13 cellular contexts compared by ENCODE assay signal in the genomic region with DNA sequence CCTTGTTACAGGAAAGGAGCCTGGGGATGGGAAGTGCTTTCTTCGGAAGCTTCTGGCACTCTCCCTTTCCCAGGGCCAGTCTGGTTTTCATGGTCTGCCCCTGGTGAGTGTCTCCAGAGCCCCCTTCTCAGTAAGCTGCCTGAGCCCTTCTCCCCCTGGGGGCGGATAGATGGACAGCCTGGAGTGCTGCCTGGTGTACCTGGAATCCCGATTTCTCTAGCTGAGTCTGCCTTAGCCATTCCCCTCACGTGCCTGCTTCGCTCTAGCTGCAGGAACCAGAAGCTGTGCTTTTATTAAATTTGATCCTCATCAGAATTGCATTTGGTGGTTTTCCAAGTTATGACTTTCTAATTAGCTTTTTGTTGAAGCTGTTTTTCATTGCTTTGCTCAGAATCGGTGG.
A peak's percentile ranks its signal among the peaks of the same experiment; 100 is the strongest.
DNase-seq lines count a peak whose midpoint lies in the region; ATAC-seq, FAIRE-seq and TF ChIP-seq lines count a peak whose summit lies in the region.
"Had no signal": no experiment of that assay in that cellular context is flagged by ENCODE, and none has a peak within 500 bp of the region (broad histone marks: within the 10 kb centered on the region; RNA-seq: fewer than 3 reads in every experiment).

No MANE protein-coding gene starts in this region.

- intact Hi-C loops in activated T-helper 2 cell treated with anti-CD3 and anti-CD28 coated beads, Interferon-gamma antibody, Interleukin-2, Interleukin-4, amounts not matched to agents 10 μg/mL and 5 μg/mL and 100 μg/mL, durations not matched to agents 14 hours and 24 hours and 36 hours (cut with micrococcal nuclease), result loop anchor here (5.0 kb wide), 1 partner anchor 343 kb away; no protein-coding TSS in a partner anchor

- no peak overlapping the region for H3K4me3 Mint-ChIP-seq in activated CD8-positive, alpha-beta memory T cell treated with anti-CD3 and anti-CD28 coated beads, Interleukin-2, amount 10 ng/mL, durations not matched to agents 7 days and 5 days
- peak overlapping the region in 2 of 5 experiments; percentile 12 to 35 for H3K4me3 Mint-ChIP-seq in brain
- H3K4me3 Mint-ChIP-seq in activated T-helper 2 cell treated with anti-CD3 and anti-CD28 coated beads, Interferon-gamma antibody, Interleukin-2, Interleukin-4, amounts not matched to agents 10 μg/mL and 5 μg/mL and 100 μg/mL, durations not matched to agents 14 hours and 24 hours and 36 hours (ENCODE audit: low read depth), result no peak overlapping the region
- H3K4me3 Mint-ChIP-seq: CD4-positive, CD25-positive, alpha-beta regulatory T cell; HFFc6 had no signal

- DNase-seq in activated CD8-positive, alpha-beta memory T cell treated with anti-CD3 and anti-CD28 coated beads, Interleukin-2, amount 10 ng/mL, durations not matched to agents 7 days and 5 days, result peak; percentile 9
- DNase-seq in activated CD8-positive, alpha-beta memory T cell treated with anti-CD3 and anti-CD28 coated beads for 24 hours, result no peak
- peak; percentile 30 for DNase-seq in iPS-NIHi7 (ENCODE audit: extremely low spot score)
- DNase-seq in ureter (ENCODE audit: low spot score), result peak; percentile 26
- DNase-seq in GM12891 (ENCODE audit: insufficient read length, low spot score), result no peak
- DNase-seq in H54 (ENCODE audit: insufficient read length, low spot score), result no peak
- DNase-seq in activated T-helper 2 cell treated with anti-CD3 and anti-CD28 coated beads, Interferon-gamma antibody, Interleukin-2, Interleukin-4, amounts not matched to agents 10 μg/mL and 5 μg/mL and 100 μg/mL, durations not matched to agents 14 hours and 24 hours and 36 hours (ENCODE audit: low spot score), result no peak
- DNase-seq: CD4-positive, CD25-positive, alpha-beta regulatory T cell; HCEC 1CT; HFFc6 had no signal

- H3K27me3 Mint-ChIP-seq in activated CD8-positive, alpha-beta memory T cell treated with anti-CD3 and anti-CD28 coated beads, Interleukin-2, amount 10 ng/mL, durations not matched to agents 7 days and 5 days, result peaks cover 33% of the 10 kb centered on the region
- peaks cover 49% of the 10 kb centered on the region for H3K27me3 Mint-ChIP-seq in brain
- H3K27me3 Mint-ChIP-seq in activated T-helper 2 cell treated with anti-CD3 and anti-CD28 coated beads, Interferon-gamma antibody, Interleukin-2, Interleukin-4, amounts not matched to agents 10 μg/mL and 5 μg/mL and 100 μg/mL, durations not matched to agents 14 hours and 24 hours and 36 hours (ENCODE audit: low read depth), result peaks cover 10% of the 10 kb centered on the region
- H3K27me3 Mint-ChIP-seq: CD4-positive, CD25-positive, alpha-beta regulatory T cell had no signal

- no peaks in the 10 kb centered on the region for H3K9me3 Mint-ChIP-seq in activated CD8-positive, alpha-beta memory T cell treated with anti-CD3 and anti-CD28 coated beads, Interleukin-2, amount 10 ng/mL, durations not matched to agents 7 days and 5 days (ENCODE audit: low read depth)
- no peaks in the 10 kb centered on the region for H3K9me3 Mint-ChIP-seq in brain
- H3K9me3 Mint-ChIP-seq in activated T-helper 2 cell treated with anti-CD3 and anti-CD28 coated beads, Interferon-gamma antibody, Interleukin-2, Interleukin-4, amounts not matched to agents 10 μg/mL and 5 μg/mL and 100 μg/mL, durations not matched to agents 14 hours and 24 hours and 36 hours, result no peaks in the 10 kb centered on the region
- H3K9me3 Mint-ChIP-seq: CD4-positive, CD25-positive, alpha-beta regulatory T cell; HFFc6 had no signal

- no peak overlapping the region for H3K27ac Mint-ChIP-seq in activated CD8-positive, alpha-beta memory T cell treated with anti-CD3 and anti-CD28 coated beads, Interleukin-2, amount 10 ng/mL, durations not matched to agents 7 days and 5 days
- H3K27ac Mint-ChIP-seq in brain, result peak overlapping the region; percentile 27 to 78 (median 70)
- H3K27ac Mint-ChIP-seq in activated T-helper 2 cell treated with anti-CD3 and anti-CD28 coated beads, Interferon-gamma antibody, Interleukin-2, Interleukin-4, amounts not matched to agents 10 μg/mL and 5 μg/mL and 100 μg/mL, durations not matched to agents 14 hours and 24 hours and 36 hours, result no peak overlapping the region
- H3K27ac Mint-ChIP-seq: CD4-positive, CD25-positive, alpha-beta regulatory T cell; HFFc6 had no signal

- no peak for ATAC-seq in activated CD8-positive, alpha-beta memory T cell treated with anti-CD3 and anti-CD28 coated beads, Interleukin-2, amount 10 ng/mL, durations not matched to agents 7 days and 5 days

- H3K4me1 Mint-ChIP-seq in activated CD8-positive, alpha-beta memory T cell treated with anti-CD3 and anti-CD28 coated beads, Interleukin-2, amount 10 ng/mL, durations not matched to agents 7 days and 5 days, result no peaks in the 10 kb centered on the region
- H3K4me1 Mint-ChIP-seq in brain, result peaks cover 44% of the 10 kb centered on the region
- no peaks in the 10 kb centered on the region for H3K4me1 Mint-ChIP-seq in activated T-helper 2 cell treated with anti-CD3 and anti-CD28 coated beads, Interferon-gamma antibody, Interleukin-2, Interleukin-4, amounts not matched to agents 10 μg/mL and 5 μg/mL and 100 μg/mL, durations not matched to agents 14 hours and 24 hours and 36 hours (ENCODE audit: low read depth)

- no peaks in the 10 kb centered on the region for H3K36me3 Mint-ChIP-seq in activated CD8-positive, alpha-beta memory T cell treated with anti-CD3 and anti-CD28 coated beads, Interleukin-2, amount 10 ng/mL, durations not matched to agents 7 days and 5 days
- no peaks in the 10 kb centered on the region for H3K36me3 Mint-ChIP-seq in brain
- no peaks in the 10 kb centered on the region for H3K36me3 Mint-ChIP-seq in activated T-helper 2 cell treated with anti-CD3 and anti-CD28 coated beads, Interferon-gamma antibody, Interleukin-2, Interleukin-4, amounts not matched to agents 10 μg/mL and 5 μg/mL and 100 μg/mL, durations not matched to agents 14 hours and 24 hours and 36 hours (ENCODE audit: low read depth)
- H3K36me3 Mint-ChIP-seq: CD4-positive, CD25-positive, alpha-beta regulatory T cell had no signal

- CTCF ChIA-PET in activated CD8-positive, alpha-beta memory T cell treated with anti-CD3 and anti-CD28 coated beads, Interleukin-2, amount 10 ng/mL, durations not matched to agents 7 days and 5 days (lab: Charles Lee), result interaction anchor here (1.0 to 2.4 kb wide), 7 partner anchors 14 to 489 kb away, joined by 3 to 10 read pairs (median 6); no protein-coding TSS in a partner anchor

- TF ChIP-seq POLR2A in GM12891 (IDR thresholded peaks at IDR 0.05; ENCODE audit: low read depth, low read length) (no peak), H54 (IDR thresholded peaks at IDR 0.05; ENCODE audit: low read depth, low read length) (no peak)

- no peak for FAIRE-seq in GM12891 (lab: Jason Lieb, UNC)
- no peak for FAIRE-seq in H54 (lab: Jason Lieb, UNC)
- FAIRE-seq: GM18507, H1 had no signal

- TF ChIP-seq CTCF in brain (conservative IDR thresholded peaks at IDR 0.05), result no peak

TF ChIP-seq in GM12891, 5 proteins besides CTCF, POLR2A, EP300 and RAD21:
- no peak for TF ChIP-seq SPI1 (IDR thresholded peaks at IDR 0.05; ENCODE audit: low read depth, low read length)
- no peak for TF ChIP-seq PAX5 (IDR thresholded peaks at IDR 0.05; ENCODE audit: insufficient read depth, low read length, severe bottlenecking)
- no peak for TF ChIP-seq TAF1 (IDR thresholded peaks at IDR 0.05; ENCODE audit: low read depth, low read length)
- no peak for TF ChIP-seq POU2F2 (IDR thresholded peaks at IDR 0.05; ENCODE audit: low read depth, low read length)
- TF ChIP-seq POLR2AphosphoS5 (IDR thresholded peaks at IDR 0.05; ENCODE audit: low read depth, low read length), result no peak

Comparison
In these comparisons a context has a peak if more than half of its experiments do, and no peak if none do; other contexts are left out.
1. DNase-seq: peak in activated CD8-positive, alpha-beta memory T cell treated with anti-CD3 and anti-CD28 coated beads, Interleukin-2, amount 10 ng/mL, durations not matched to agents 7 days and 5 days (single experiment), iPS-NIHi7 (single experiment) and ureter (single experiment); none in activated CD8-positive, alpha-beta memory T cell treated with anti-CD3 and anti-CD28 coated beads for 24 hours (single experiment), GM12891 (single experiment), H54 (single experiment) and activated T-helper 2 cell treated with anti-CD3 and anti-CD28 coated beads, Interferon-gamma antibody, Interleukin-2, Interleukin-4, amounts not matched to agents 10 μg/mL and 5 μg/mL and 100 μg/mL, durations not matched to agents 14 hours and 24 hours and 36 hours (single experiment).
2. H3K27ac Mint-ChIP-seq: peak in brain (5 of 5); none in activated CD8-positive, alpha-beta memory T cell treated with anti-CD3 and anti-CD28 coated beads, Interleukin-2, amount 10 ng/mL, durations not matched to agents 7 days and 5 days (single experiment) and activated T-helper 2 cell treated with anti-CD3 and anti-CD28 coated beads, Interferon-gamma antibody, Interleukin-2, Interleukin-4, amounts not matched to agents 10 μg/mL and 5 μg/mL and 100 μg/mL, durations not matched to agents 14 hours and 24 hours and 36 hours (single experiment).